ENCODE assay signal across 8 cellular contexts in the genomic region with DNA sequence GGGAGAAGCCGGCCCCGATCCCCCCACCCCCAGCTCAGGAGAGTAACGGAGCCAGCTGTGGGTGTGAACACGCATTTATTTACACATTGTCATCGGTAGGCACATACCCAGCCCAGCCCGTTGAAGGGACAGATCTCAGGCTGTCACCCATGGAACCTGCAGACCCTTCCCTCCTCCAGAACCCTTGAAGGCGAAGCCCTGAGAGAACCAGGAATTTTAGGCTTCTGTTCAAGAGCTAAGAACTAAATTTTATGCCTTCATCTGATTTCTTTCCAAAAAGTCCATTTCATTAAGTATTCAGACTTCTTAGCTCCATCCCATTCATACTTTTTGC. TPM values are rescaled to one million over a fixed set of nuclear protein-coding genes. Genes with fewer than 3 reads are reported as not detected.
A peak's percentile ranks its signal among the peaks of the same experiment; 100 is the strongest.
DNase-seq lines count a peak whose midpoint lies in the region; ATAC-seq, FAIRE-seq and TF ChIP-seq lines count a peak whose summit lies in the region.

No MANE protein-coding gene starts in this region.

- no peak for TF ChIP-seq CTCF in A549 (IDR thresholded peaks at IDR 0.05)
- TF ChIP-seq CTCF in upper lobe of right lung (IDR thresholded peaks at IDR 0.05): no peak

- FAIRE-seq in A549 (lab: Jason Lieb, UNC) (no peak), H54 (lab: Jason Lieb, UNC) (no peak)

- no peaks in the 10 kb centered on the region for H3K36me3 ChIP-seq in GM23248 (ENCODE audit: low read depth)
- peaks cover 21% of the 10 kb centered on the region for H3K36me3 ChIP-seq in upper lobe of right lung

- H3K9ac ChIP-seq in GM23248: peak overlapping the region; percentile 94

- no peak for TF ChIP-seq POLR2A in A549 (IDR thresholded peaks at IDR 0.05; ENCODE audit: low read length)
- TF ChIP-seq POLR2A in H54 (IDR thresholded peaks at IDR 0.05; ENCODE audit: low read depth, low read length): no peak

- no peaks in the 10 kb centered on the region for H3K27me3 Mint-ChIP-seq in activated T-helper 17 cell treated with anti-CD3 and anti-CD28 coated beads, Interleukin-2, amount 50 U/mL, for 72 hours

- H3F3A ChIP-seq in GM23248 (ENCODE audit: insufficient read depth): peaks cover 21% of the 10 kb centered on the region

- no peak for TF ChIP-seq RAD21 in A549 (conservative IDR thresholded peaks at IDR 0.05 in 1 of 2, IDR thresholded peaks at IDR 0.05 in 1 of 2)

- no peaks in the 10 kb centered on the region for H4K20me1 ChIP-seq in GM23248 (ENCODE audit: insufficient read depth)

- H3K4me1 Mint-ChIP-seq in activated T-helper 17 cell treated with anti-CD3 and anti-CD28 coated beads, Interleukin-2, amount 50 U/mL, for 72 hours: peaks cover 17% of the 10 kb centered on the region

- H3K27ac Mint-ChIP-seq in activated T-helper 17 cell treated with anti-CD3 and anti-CD28 coated beads, Interleukin-2, amount 50 U/mL, for 72 hours: peak overlapping the region; percentile 98

- no peak for TF ChIP-seq EP300 in A549 (IDR thresholded peaks at IDR 0.05)

- peaks cover 32% of the 10 kb centered on the region for H3K4me1 ChIP-seq in A549
- peaks cover 16% of the 10 kb centered on the region; the same call in 1 of the 2 replicates for H3K4me1 ChIP-seq in GM23248 (ENCODE audit: insufficient read depth)
- peaks cover 30% of the 10 kb centered on the region for H3K4me1 ChIP-seq in upper lobe of right lung

- peaks cover 30% of the 10 kb centered on the region for H3K79me2 ChIP-seq in GM23248 (ENCODE audit: insufficient read depth)

- H2AFZ ChIP-seq in GM23248: peak overlapping the region; percentile 96

- peaks cover 44% of the 10 kb centered on the region for H3K36me3 Mint-ChIP-seq in activated T-helper 17 cell treated with anti-CD3 and anti-CD28 coated beads, Interleukin-2, amount 50 U/mL, for 72 hours (ENCODE audit: low read depth)

- no peaks in the 10 kb centered on the region for H3K9me2 ChIP-seq in GM23248 (ENCODE audit: insufficient read depth)

- no peaks in the 10 kb centered on the region for H3K9me3 Mint-ChIP-seq in activated T-helper 17 cell treated with anti-CD3 and anti-CD28 coated beads, Interleukin-2, amount 50 U/mL, for 72 hours

- peak overlapping the region; percentile 95 for H3K4me3 Mint-ChIP-seq in activated T-helper 17 cell treated with anti-CD3 and anti-CD28 coated beads, Interleukin-2, amount 50 U/mL, for 72 hours

- POLR2A ChIA-PET in A549 (lab: Yijun Ruan, JAX): interaction anchor here (1.0 to 2.2 kb wide), 5 partner anchors 9 to 333 kb away, joined by 3 to 12 read pairs (median 4); a partner anchor contains a TSS

- H3K27me3 ChIP-seq in GM23248 (replicated peaks; ENCODE audit: insufficient read depth) (no peaks in the 10 kb centered on the region), layer of hippocampus (ENCODE audit: control insufficient read depth, insufficient read depth, low read length) (no peaks in the 10 kb centered on the region), upper lobe of right lung (no peaks in the 10 kb centered on the region)

- H3K4me2 ChIP-seq in A549: peak overlapping the region; percentile 77
- peak overlapping the region; percentile 85 for H3K4me2 ChIP-seq in GM23248 (ENCODE audit: unreplicated experiment)

- H3K4me3 ChIP-seq in A549: peak overlapping the region; percentile 88
- H3K4me3 ChIP-seq in GM23248: peak overlapping the region; percentile 95
- H3K4me3 ChIP-seq in upper lobe of right lung: peak overlapping the region; percentile 96

- H3K27ac ChIP-seq in A549 (peak overlapping the region; percentile 77 to 93), GM23248 (peak overlapping the region; percentile 87), layer of hippocampus (ENCODE audit: low read depth, low read length) (peak overlapping the region; percentile 85), upper lobe of right lung (peak overlapping the region; percentile 89)

- WGBS in A549 (ENCODE audit: missing lambda C conversion rate): 3% methylated on average over 5 of the region's 7 CpGs
- 2 to 4% methylated on average over 7 of the region's 7 CpGs for WGBS in GM23248 (ENCODE audit: low coverage in 1 of 2, low lambda C conversion rate in 2 of 2, missing lambda C conversion rate in 2 of 2), 2 experiments

- DNase-seq in A549 (ENCODE audit: low read depth in 1 of 2, low spot score in 1 of 2): no peak
- DNase-seq in GM23248: no peak
- no peak for DNase-seq in upper lobe of right lung
- DNase-seq in DMS53 treated with DMSO at 0.1 percent for 48 hours (lab: John Stamatoyannopoulos, UW; ENCODE audit: unreplicated experiment): no peak
- no peak for DNase-seq in Kasumi-1 (lab: John Stamatoyannopoulos, UW)
- no peak for DNase-seq in H54 (ENCODE audit: insufficient read length, low spot score)

- H3K9me3 ChIP-seq in A549 (no peaks in the 10 kb centered on the region), GM23248 (ENCODE audit: low read depth) (no peaks in the 10 kb centered on the region), upper lobe of right lung (no peaks in the 10 kb centered on the region)

- CTCF ChIA-PET in A549 (lab: Yijun Ruan, JAX): interaction anchor here (1.1 to 7.9 kb wide), 9 partner anchors 11 to 46 kb away, joined by 3 to 57 read pairs (median 10); a partner anchor contains a TSS

- ATAC-seq in A549 (peak; percentile 11 to 23; a peak in 4 of 6 replicates), upper lobe of right lung (peak; percentile 0)
- peak; percentile 12 for ATAC-seq in activated T-helper 17 cell treated with anti-CD3 and anti-CD28 coated beads, Interleukin-2, amount 50 U/mL, for 72 hours (replicated peaks)

- in situ Hi-C loops in GM23248 (cut with MboI): no loop called here

- intact Hi-C loops in upper lobe of right lung (cut with DNase I): no loop called here

TF ChIP-seq in A549, 52 proteins besides CTCF, POLR2A, EP300 and RAD21 (continues in another document):
- TF ChIP-seq RCOR1 (IDR thresholded peaks at IDR 0.05; ENCODE audit: low read depth, low read length) (no peak), TP53 (CRISPR knock-in tag; IDR thresholded peaks at IDR 0.05) (no peak), FOXS1 (CRISPR knock-in tag; IDR thresholded peaks at IDR 0.05) (no peak), PHF8 (IDR thresholded peaks at IDR 0.05; ENCODE audit: borderline replicate concordance, low read depth) (no peak), CHD4 (IDR thresholded peaks at IDR 0.05; ENCODE audit: borderline replicate concordance) (no peak)

RNA-seq across cellular contexts. Expression of a gene that starts 0.4 kb away (rescaled TPM):
- polyA plus RNA-seq in A549 (2011; rRNA removed) (47.4 and 56.2 TPM in 2 replicates), A549 (2017; fragmentation: RNase III; extraction: RNeasy Plus Mini Kit Qiagen cat#74134 plus additional on column Dnase treatment) (87.5 to 90.8 TPM (median 89.9 TPM) in 3 replicates), GM23248 (2016; fragmentation: Nextera tagmentation; extraction: Ambion mirVana) (45.9 and 46.2 TPM in 2 replicates)
- polyA plus RNA-seq in A549 (2012; cell fraction: cytosol; rRNA removed): 74.5 and 78.7 TPM in 2 replicates
- polyA plus RNA-seq in A549 (2012; cell fraction: nucleus; rRNA removed): 87.4 and 91.7 TPM in 2 replicates
- 18.0 and 21.5 TPM in 2 replicates for polyA minus RNA-seq in A549 (2011; rRNA and poly(A)+ RNA removed)
- total RNA-seq in GM23248 (2014; rRNA removed; shearing (Covaris generic)): 48.7 and 65.9 TPM in 2 replicates
- total RNA-seq in activated T-helper 17 cell treated with anti-CD3 and anti-CD28 coated beads, Interleukin-2, amount 50 U/mL, for 72 hours: 10 to 100 TPM; 21.6 to 41.7 TPM
- total RNA-seq in upper lobe of right lung: 32.1 TPM

RNA-seq across cellular contexts. Expression of a gene that starts 2.1 kb away (rescaled TPM):
- polyA plus RNA-seq in A549 (2011; rRNA removed) (11.0 and 12.2 TPM in 2 replicates), A549 (2017; fragmentation: RNase III; extraction: RNeasy Plus Mini Kit Qiagen cat#74134 plus additional on column Dnase treatment) (15.3 to 18.7 TPM (median 18.0 TPM) in 3 replicates), GM23248 (2016; fragmentation: Nextera tagmentation; extraction: Ambion mirVana) (23.9 and 26.0 TPM in 2 replicates)
- 7.8 and 11.8 TPM in 2 replicates for polyA plus RNA-seq in A549 (2012; cell fraction: cytosol; rRNA removed)
- polyA plus RNA-seq in A549 (2012; cell fraction: nucleus; rRNA removed): 19.0 and 23.5 TPM in 2 replicates
- 3.4 and 3.7 TPM in 2 replicates for polyA minus RNA-seq in A549 (2011; rRNA and poly(A)+ RNA removed)
- 32.0 and 45.3 TPM in 2 replicates for total RNA-seq in GM23248 (2014; rRNA removed; shearing (Covaris generic))
- total RNA-seq in activated T-helper 17 cell treated with anti-CD3 and anti-CD28 coated beads, Interleukin-2, amount 50 U/mL, for 72 hours: 10 to 100 TPM in 1 of 2 donors, 1 to 10 TPM in 1; 7.7 to 12.9 TPM
- 27.4 TPM for total RNA-seq in upper lobe of right lung

RNA-seq across cellular contexts. Expression of a gene that starts 9.0 kb away (rescaled TPM):
- polyA plus RNA-seq in A549 (2011; rRNA removed): 2.0 and 2.3 TPM in 2 replicates
- polyA plus RNA-seq in A549 (2012; cell fraction: cytosol; rRNA removed): 5.5 and 9.0 TPM in 2 replicates
- 24.4 and 34.7 TPM in 2 replicates for polyA plus RNA-seq in A549 (2012; cell fraction: nucleus; rRNA removed)
- 9.3 to 10.6 TPM (median 9.7 TPM) in 3 replicates for polyA plus RNA-seq in A549 (2017; fragmentation: RNase III; extraction: RNeasy Plus Mini Kit Qiagen cat#74134 plus additional on column Dnase treatment)
- 1.6 and 2.3 TPM in 2 replicates for polyA minus RNA-seq in A549 (2011; rRNA and poly(A)+ RNA removed)
- 37.7 and 44.0 TPM in 2 replicates for total RNA-seq in GM23248 (2014; rRNA removed; shearing (Covaris generic))
- 16.8 and 19.1 TPM in 2 replicates for polyA plus RNA-seq in GM23248 (2016; fragmentation: Nextera tagmentation; extraction: Ambion mirVana)
- 1 to 10 TPM; 1.6 to 3.4 TPM for total RNA-seq in activated T-helper 17 cell treated with anti-CD3 and anti-CD28 coated beads, Interleukin-2, amount 50 U/mL, for 72 hours
- 7.4 TPM for total RNA-seq in upper lobe of right lung

RNA-seq across cellular contexts. Expression of a gene that starts 26.3 kb away (rescaled TPM):
- 2.6 and 3.9 TPM in 2 replicates for polyA plus RNA-seq in A549 (2011; rRNA removed)
- polyA plus RNA-seq in A549 (2012; cell fraction: cytosol; rRNA removed): 5.3 and 7.1 TPM in 2 replicates
- 16.3 and 21.2 TPM in 2 replicates for polyA plus RNA-seq in A549 (2012; cell fraction: nucleus; rRNA removed)
- polyA plus RNA-seq in A549 (2017; fragmentation: RNase III; extraction: RNeasy Plus Mini Kit Qiagen cat#74134 plus additional on column Dnase treatment): 4.3 to 7.6 TPM (median 6.4 TPM) in 3 replicates
- 1.7 and 2.6 TPM in 2 replicates for polyA minus RNA-seq in A549 (2011; rRNA and poly(A)+ RNA removed)
- total RNA-seq in GM23248 (2014; rRNA removed; shearing (Covaris generic)): not detected in 2 replicates
- polyA plus RNA-seq in GM23248 (2016; fragmentation: Nextera tagmentation; extraction: Ambion mirVana): not detected in 2 replicates
- total RNA-seq in activated T-helper 17 cell treated with anti-CD3 and anti-CD28 coated beads, Interleukin-2, amount 50 U/mL, for 72 hours: 1 to 10 TPM; 7.6 to 9.1 TPM
- 14.2 TPM for total RNA-seq in upper lobe of right lung

RNA-seq across cellular contexts. Expression of a gene that starts 28.4 kb away (rescaled TPM):
- polyA plus RNA-seq in A549 (2011; rRNA removed): 0.03 TPM in 1 of 2 replicates, not detected in the other
- 0.03 TPM in 1 of 2 replicates, not detected in the other for polyA plus RNA-seq in A549 (2012; cell fraction: cytosol; rRNA removed)
- not detected in 2 replicates for polyA plus RNA-seq in A549 (2012; cell fraction: nucleus; rRNA removed)
- not detected in 3 replicates for polyA plus RNA-seq in A549 (2017; fragmentation: RNase III; extraction: RNeasy Plus Mini Kit Qiagen cat#74134 plus additional on column Dnase treatment)
- 0.15 TPM in 1 of 2 replicates, not detected in the other for polyA minus RNA-seq in A549 (2011; rRNA and poly(A)+ RNA removed)
- 212 and 230 TPM in 2 replicates for total RNA-seq in GM23248 (2014; rRNA removed; shearing (Covaris generic))
- 616 and 629 TPM in 2 replicates for polyA plus RNA-seq in GM23248 (2016; fragmentation: Nextera tagmentation; extraction: Ambion mirVana)
- total RNA-seq in activated T-helper 17 cell treated with anti-CD3 and anti-CD28 coated beads, Interleukin-2, amount 50 U/mL, for 72 hours: not detected
- total RNA-seq in upper lobe of right lung: 10.0 TPM
